9 cellular contexts compared by ENCODE assay signal in the genomic region with DNA sequence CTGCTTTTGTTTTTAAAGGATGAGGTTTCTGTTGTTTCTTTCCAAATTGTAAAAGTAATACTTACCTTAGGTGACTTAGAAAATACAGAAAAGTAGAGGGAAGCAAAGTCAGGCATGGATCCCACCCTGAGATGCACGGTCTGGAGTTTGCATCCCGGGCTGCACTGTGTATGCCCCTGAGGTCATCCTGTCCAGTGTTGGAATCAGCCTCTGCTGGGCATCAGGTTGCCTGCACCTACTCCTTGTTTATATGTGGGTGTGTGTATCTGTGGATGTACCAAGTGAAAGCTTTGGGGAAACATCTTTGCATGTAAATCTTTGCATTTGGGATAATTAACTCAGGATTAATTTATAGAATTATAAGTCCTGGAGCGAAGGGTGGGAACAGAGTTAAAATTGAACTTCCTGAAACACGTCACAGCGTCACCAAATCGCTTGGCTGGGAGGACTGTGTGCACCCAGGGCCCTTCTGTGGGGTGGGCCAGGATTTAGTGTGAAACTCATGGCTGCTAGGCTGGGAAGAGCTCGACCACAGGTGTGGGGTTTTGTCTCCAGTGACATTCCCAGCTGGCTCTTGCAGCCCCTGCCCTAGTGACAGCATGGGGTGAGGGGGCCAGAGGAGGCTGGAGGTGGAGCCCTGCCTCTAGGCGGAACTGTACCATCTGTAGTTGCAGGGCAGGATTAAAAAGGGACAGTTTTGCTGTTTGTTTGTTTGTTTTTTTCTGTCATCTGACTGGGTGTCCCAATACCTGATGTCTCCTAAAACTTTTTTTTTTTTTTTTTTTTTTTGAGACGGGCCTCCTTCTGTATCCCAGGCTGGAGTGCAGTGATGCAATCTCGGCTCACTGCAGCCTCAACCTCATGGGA. TPM values are rescaled to one million over a fixed set of nuclear protein-coding genes. Genes with fewer than 3 reads are reported as not detected.
A peak's percentile ranks its signal among the peaks of the same experiment; 100 is the strongest.
DNase-seq lines count a peak whose midpoint lies in the region; ATAC-seq and TF ChIP-seq lines count a peak whose summit lies in the region.
"Had no signal": no experiment of that assay in that cellular context is flagged by ENCODE, and none has a peak within 500 bp of the region (broad histone marks: within the 10 kb centered on the region; RNA-seq: fewer than 3 reads in every experiment).

No MANE protein-coding gene starts in this region.

- H3K9ac ChIP-seq in SK-N-MC (ENCODE audit: insufficient read length) = no peak overlapping the region
- H3K9ac ChIP-seq in rectal smooth muscle tissue (ENCODE audit: low read length) = no peak overlapping the region

- no peaks in the 10 kb centered on the region for H3K27me3 ChIP-seq in rectal smooth muscle tissue (ENCODE audit: control insufficient read depth, insufficient read depth, low read length)

- no peaks in the 10 kb centered on the region for H3K36me3 ChIP-seq in SK-N-MC (ENCODE audit: insufficient read depth, low read length)
- no peaks in the 10 kb centered on the region for H3K36me3 ChIP-seq in rectal smooth muscle tissue (ENCODE audit: control insufficient read depth, insufficient read depth, low read length)

- H3K9me3 ChIP-seq in SK-N-MC (ENCODE audit: low read depth, low read length) = no peaks in the 10 kb centered on the region

- H3K4me1 ChIP-seq in rectal smooth muscle tissue (ENCODE audit: control insufficient read depth, insufficient read depth, low read length) = peaks cover 49% of the 10 kb centered on the region

- DNase-seq in Caki2 (ENCODE audit: low read depth) = peak; percentile 29
- DNase-seq in SK-N-MC (ENCODE audit: low read depth, low spot score) = no peak
- peak; percentile 10 for DNase-seq in fibroblast of peridontal ligament (ENCODE audit: extremely low read depth)
- DNase-seq in GM13977 (ENCODE audit: low spot score) = no peak
- no peak for DNase-seq in NCI-H2107 treated with DMSO at 0.1 percent for 48 hours (lab: John Stamatoyannopoulos, UW; ENCODE audit: unreplicated experiment)
- DNase-seq in NCI-H2029 treated with DMSO at 0.1 percent for 48 hours (lab: John Stamatoyannopoulos, UW) = no peak
- DNase-seq: DND-41 had no signal

- in situ Hi-C loops in Caki2 (cut with HindIII; ENCODE audit: low pct_unique_long_range_greater_than_20kb, low sequenced_read_pairs) (no loop called here), GM13977 (cut with MboI; ENCODE audit: low pct_unique_long_range_greater_than_20kb, low sequenced_read_pairs, unreplicated experiment) (no loop called here)

- no peak overlapping the region for H3K4me3 ChIP-seq in SK-N-MC
- H3K4me3 ChIP-seq in rectal smooth muscle tissue (ENCODE audit: low read length) = no peak overlapping the region

- H3K27ac ChIP-seq in SK-N-MC (peak overlapping the region; percentile 94), rectal smooth muscle tissue (ENCODE audit: low read depth, low read length) (peak overlapping the region; percentile 99)

- no peak for TF ChIP-seq CTCF in GM13977 (IDR thresholded peaks at IDR 0.05; ENCODE audit: extremely low read depth, insufficient read depth, missing control alignments)

- ATAC-seq in HG02938 (IDR thresholded peaks at IDR 0.05; ENCODE audit: unreplicated experiment) = no peak

RNA-seq across cellular contexts. Expression of gene GTF2IRD1, which starts 28.0 kb away (rescaled TPM):
- 25.1 and 33.4 TPM in 2 replicates for total RNA-seq in Caki2 (2014; rRNA removed; shearing (Covaris generic); ENCODE audit: low replicate concordance)

Comparison
In these comparisons a context has a peak if more than half of its experiments do, and no peak if none do; other contexts are left out.
1. DNase-seq: peak in Caki2 (single experiment) and fibroblast of peridontal ligament (single experiment); none in SK-N-MC (single experiment), GM13977 (single experiment), NCI-H2107 treated with DMSO at 0.1 percent for 48 hours (single experiment) and NCI-H2029 treated with DMSO at 0.1 percent for 48 hours (single experiment).